Comparison of ENCODE assay signal across 23 cellular contexts in genomic region chr6:163715846-163716245, GRCh38.
"Had no signal": no experiment of that assay in that cellular context is flagged by ENCODE, and none has a peak within 500 bp of the region (broad histone marks: within the 10 kb centered on the region; RNA-seq: fewer than 3 reads in every experiment).

No MANE protein-coding gene starts in this region.

- DNase-seq: Kasumi-1, MM.1S, NCI-H1092 treated with DMSO at 0.1 percent for 48 hours, NCI-H1436, NCI-H187, NCI-H2029, NCI-H2081 treated with DMSO at 0.1 percent for 48 hours, NCI-H2171 treated with DMSO at 0.1 percent for 48 hours, NCI-H345, NCI-H446 treated with DMSO at 0.1 percent for 48 hours, NCI-H510A treated with DMSO at 0.1 percent for 48 hours, NCI-H526, NCI-H82, Right ventricle myocardium superior, SIG-M5, SW 1271, T-cell had no signal

- H3K4me3 ChIP-seq: K562, SJSA1, SK-N-MC had no signal

- H3K4me2 ChIP-seq: KMS-11 had no signal

- H3K4me1 ChIP-seq: SJSA1 had no signal

- H3K27ac ChIP-seq: HL-60, KMS-11, SJSA1, SK-N-MC had no signal

- H3K36me3 ChIP-seq: SJSA1 had no signal

- H3K4me3 Mint-ChIP-seq: T-cell had no signal

- ATAC-seq: K562, T-cell had no signal

- H3K27me3 Mint-ChIP-seq: IgD-negative memory B cell had no signal

- H3K9me3 Mint-ChIP-seq: T-cell had no signal

- H3K27me3 ChIP-seq: SJSA1 had no signal

- H3K9ac ChIP-seq: KMS-11 had no signal

- H3K27ac Mint-ChIP-seq: T-cell had no signal

- H3K9me3 ChIP-seq: SJSA1 had no signal
